1 cellular context compared by ENCODE assay signal in the genomic region with DNA sequence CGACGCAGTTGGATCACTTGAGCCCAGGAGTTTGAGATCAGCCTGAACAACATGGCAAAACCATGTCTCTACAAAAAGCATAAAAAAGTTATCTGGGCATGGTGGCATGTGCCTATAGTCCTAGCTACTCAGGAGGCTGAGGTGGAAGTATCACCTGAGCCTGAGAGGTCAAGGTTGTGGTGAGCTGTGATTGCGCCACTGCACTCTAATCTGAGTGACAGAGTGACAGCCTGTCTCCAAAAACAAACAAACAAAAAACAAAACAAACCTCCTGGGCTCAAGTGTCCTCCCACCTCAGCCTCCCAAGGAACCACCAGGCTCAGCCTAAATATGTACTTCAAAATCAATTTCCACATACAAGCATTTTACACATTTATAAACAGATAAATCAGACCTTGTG.
TF ChIP-seq lines count a peak whose summit lies in the region.

No MANE protein-coding gene starts in this region.

TF ChIP-seq in HepG2, 621 proteins besides CTCF, POLR2A, EP300 and RAD21 (continued from another document):
- TF ChIP-seq, protein P1, sequence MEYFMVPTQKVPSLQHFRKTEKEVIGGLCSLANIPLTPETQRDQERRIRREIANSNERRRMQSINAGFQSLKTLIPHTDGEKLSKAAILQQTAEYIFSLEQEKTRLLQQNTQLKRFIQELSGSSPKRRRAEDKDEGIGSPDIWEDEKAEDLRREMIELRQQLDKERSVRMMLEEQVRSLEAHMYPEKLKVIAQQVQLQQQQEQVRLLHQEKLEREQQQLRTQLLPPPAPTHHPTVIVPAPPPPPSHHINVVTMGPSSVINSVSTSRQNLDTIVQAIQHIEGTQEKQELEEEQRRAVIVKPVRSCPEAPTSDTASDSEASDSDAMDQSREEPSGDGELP (IDR thresholded peaks at IDR 0.05; ENCODE audit: borderline replicate concordance, low read depth), result 0 out of 2 replicates have a peak, but pooled peaks have one; percentile 22
- TF ChIP-seq SOX13 (IDR thresholded peaks at IDR 0.05) (no peak), SOX13 (CRISPR knock-in tag; conservative IDR thresholded peaks at IDR 0.05 in 1 of 2, IDR thresholded peaks at IDR 0.05 in 1 of 2) (peak in 1 of 2 experiments; percentile 22; a peak in 1 of 4 replicates), MEIS2 (CRISPR knock-in tag; IDR thresholded peaks at IDR 0.05) (peak; percentile 89), FOSL2 (CRISPR knock-in tag; IDR thresholded peaks at IDR 0.05) (peak; percentile 31; the same call in 1 of the 2 replicates), KDM2A (CRISPR knock-in tag; IDR thresholded peaks at IDR 0.05; ENCODE audit: borderline replicate concordance, low read depth) (no peak), NR1H2 (CRISPR knock-in tag; IDR thresholded peaks at IDR 0.05; ENCODE audit: borderline replicate concordance, low read depth) (no peak)
TF ChIP-seq in HepG2: peak in this region for 43.
